29 cellular contexts compared by ENCODE assay signal in the genomic region with DNA sequence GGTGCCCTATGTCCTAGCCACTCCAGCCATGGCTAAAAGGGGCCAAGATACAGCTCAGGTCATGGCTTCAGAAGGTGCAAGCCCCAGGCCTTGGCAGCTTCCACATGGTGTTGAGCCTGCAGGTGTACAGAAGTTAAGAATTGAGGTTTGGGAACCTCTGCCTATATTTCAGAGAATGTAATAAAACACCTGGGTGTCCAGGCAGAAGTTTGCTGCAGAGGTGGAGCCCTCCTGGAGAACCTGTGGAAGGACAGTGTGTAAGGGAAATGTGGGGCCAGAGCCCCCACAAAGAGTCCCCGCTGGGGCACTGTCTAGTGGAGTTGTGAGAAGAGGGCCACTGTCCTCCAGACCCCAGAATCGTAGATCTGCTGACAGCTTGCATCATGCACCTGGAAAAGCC.
"Had no signal": no experiment of that assay in that cellular context is flagged by ENCODE, and none has a peak within 500 bp of the region (broad histone marks: within the 10 kb centered on the region; RNA-seq: fewer than 3 reads in every experiment).

No MANE protein-coding gene starts in this region.

- H3K27ac ChIP-seq: ascending aorta, brain microvascular endothelial cell, coronary artery, esophagus muscularis mucosa, foreskin keratinocyte, gastrocnemius medialis, heart left ventricle had no signal

- DNase-seq: activated CD4-positive, alpha-beta memory T cell treated with anti-CD3 and anti-CD28 coated beads, Interleukin-2, amount 10 ng/mL, durations not matched to agents 7 days and 5 days; activated CD4-positive, alpha-beta T cell treated with anti-CD3 and anti-CD28 coated beads for 4 hours; activated CD4-positive, alpha-beta T cell treated with anti-CD3 and anti-CD28 coated beads, Interleukin-2, amount 10 ng/mL, durations not matched to agents 7 days and 5 days; activated CD4-positive, alpha-beta T cell treated with anti-CD3 and anti-CD28 coated beads, Interleukin-2, amount 50 U/mL, for 4 hours; activated CD4-positive, CD25-positive, alpha-beta regulatory T cell; activated CD4-positive, CD25-positive, alpha-beta regulatory T cell treated with anti-CD3 and anti-CD28 coated beads, Interleukin-2, amount 50 U/mL, for 72 hours; activated CD8-positive, alpha-beta memory T cell treated with anti-CD3 and anti-CD28 coated beads, Interleukin-2, amount 50 U/mL, for 48 hours; activated gamma-delta T cell; activated naive CD4-positive, alpha-beta T cell; activated naive CD4-positive, alpha-beta T cell treated with anti-CD3 and anti-CD28 coated beads, Interleukin-2, amount 10 ng/mL, durations not matched to agents 7 days and 5 days; activated naive CD8-positive, alpha-beta T cell treated with anti-CD3 and anti-CD28 coated beads, Interleukin-2, amount 10 ng/mL, durations not matched to agents 7 days and 5 days; activated T-cell treated with anti-CD3 and anti-CD28 coated beads for 4 hours; activated T-cell treated with anti-CD3 and anti-CD28 coated beads, Interleukin-2, amount 50 U/mL, for 24 hours; activated T-cell treated with anti-CD3 and anti-CD28 coated beads, Interleukin-2, amount 50 U/mL, for 72 hours; brain microvascular endothelial cell; dermis blood vessel endothelial cell; effector CD4-positive, alpha-beta T cell; effector memory CD8-positive, alpha-beta T cell; erythroblast; foreskin keratinocyte; gastrocnemius medialis; glutamatergic neuron; heart left ventricle; T-helper 2 cell had no signal

- H3K27me3 ChIP-seq: ascending aorta, brain microvascular endothelial cell, esophagus muscularis mucosa, foreskin keratinocyte, gastrocnemius medialis had no signal

- H3K4me1 Mint-ChIP-seq: activated CD4-positive, alpha-beta memory T cell treated with anti-CD3 and anti-CD28 coated beads, Interleukin-2, amount 10 ng/mL, durations not matched to agents 7 days and 5 days; activated CD4-positive, alpha-beta T cell treated with anti-CD3 and anti-CD28 coated beads, Interleukin-2, amount 10 ng/mL, durations not matched to agents 7 days and 5 days; activated naive CD4-positive, alpha-beta T cell treated with anti-CD3 and anti-CD28 coated beads, Interleukin-2, amount 10 ng/mL, durations not matched to agents 7 days and 5 days; activated naive CD8-positive, alpha-beta T cell treated with anti-CD3 and anti-CD28 coated beads, Interleukin-2, amount 10 ng/mL, durations not matched to agents 7 days and 5 days; central memory CD8-positive, alpha-beta T cell had no signal

- H3K36me3 ChIP-seq: ascending aorta, brain microvascular endothelial cell, esophagus muscularis mucosa, gastrocnemius medialis, heart left ventricle had no signal

- H3K4me1 ChIP-seq: ascending aorta, foreskin keratinocyte, gastrocnemius medialis, heart left ventricle had no signal

- H3K36me3 Mint-ChIP-seq: activated naive CD4-positive, alpha-beta T cell treated with anti-CD3 and anti-CD28 coated beads, Interleukin-2, amount 10 ng/mL, durations not matched to agents 7 days and 5 days; activated naive CD8-positive, alpha-beta T cell treated with anti-CD3 and anti-CD28 coated beads, Interleukin-2, amount 10 ng/mL, durations not matched to agents 7 days and 5 days had no signal

- H3K9me3 ChIP-seq: ascending aorta, gastrocnemius medialis had no signal

- H3K27ac Mint-ChIP-seq: activated CD4-positive, alpha-beta memory T cell treated with anti-CD3 and anti-CD28 coated beads, Interleukin-2, amount 10 ng/mL, durations not matched to agents 7 days and 5 days; activated CD4-positive, alpha-beta T cell treated with anti-CD3 and anti-CD28 coated beads, Interleukin-2, amount 10 ng/mL, durations not matched to agents 7 days and 5 days; activated naive CD4-positive, alpha-beta T cell treated with anti-CD3 and anti-CD28 coated beads, Interleukin-2, amount 10 ng/mL, durations not matched to agents 7 days and 5 days; activated naive CD4-positive, alpha-beta T cell treated with anti-CD3 and anti-CD28 coated beads, Interleukin-2, amount 50 U/mL, for 72 hours; activated naive CD8-positive, alpha-beta T cell treated with anti-CD3 and anti-CD28 coated beads, Interleukin-2, amount 10 ng/mL, durations not matched to agents 7 days and 5 days; activated T-cell treated with anti-CD3 and anti-CD28 coated beads, Interleukin-2, amount 50 U/mL, for 24 hours; activated T-cell treated with anti-CD3 and anti-CD28 coated beads, Interleukin-2, amount 50 U/mL, for 72 hours; effector memory CD8-positive, alpha-beta T cell had no signal

- H3K4me3 Mint-ChIP-seq: activated CD4-positive, alpha-beta memory T cell treated with anti-CD3 and anti-CD28 coated beads, Interleukin-2, amount 10 ng/mL, durations not matched to agents 7 days and 5 days; activated CD4-positive, alpha-beta T cell treated with anti-CD3 and anti-CD28 coated beads, Interleukin-2, amount 10 ng/mL, durations not matched to agents 7 days and 5 days; activated naive CD4-positive, alpha-beta T cell treated with anti-CD3 and anti-CD28 coated beads, Interleukin-2, amount 10 ng/mL, durations not matched to agents 7 days and 5 days; activated naive CD8-positive, alpha-beta T cell treated with anti-CD3 and anti-CD28 coated beads, Interleukin-2, amount 10 ng/mL, durations not matched to agents 7 days and 5 days; activated T-cell treated with anti-CD3 and anti-CD28 coated beads, Interleukin-2, amount 50 U/mL, for 24 hours; activated T-cell treated with anti-CD3 and anti-CD28 coated beads, Interleukin-2, amount 50 U/mL, for 72 hours; central memory CD8-positive, alpha-beta T cell; effector memory CD8-positive, alpha-beta T cell had no signal

- H3K27me3 Mint-ChIP-seq: activated CD4-positive, alpha-beta T cell treated with anti-CD3 and anti-CD28 coated beads, Interleukin-2, amount 10 ng/mL, durations not matched to agents 7 days and 5 days; activated naive CD4-positive, alpha-beta T cell treated with anti-CD3 and anti-CD28 coated beads, Interleukin-2, amount 10 ng/mL, durations not matched to agents 7 days and 5 days; activated T-cell treated with anti-CD3 and anti-CD28 coated beads, Interleukin-2, amount 50 U/mL, for 24 hours had no signal

- H3K4me3 ChIP-seq: ascending aorta, coronary artery, esophagus muscularis mucosa, gastrocnemius medialis, heart left ventricle had no signal

- ATAC-seq: activated naive CD4-positive, alpha-beta T cell treated with anti-CD3 and anti-CD28 coated beads, Interleukin-2, amount 50 U/mL, for 72 hours; activated T-cell treated with anti-CD3 and anti-CD28 coated beads, Interleukin-2, amount 50 U/mL, for 72 hours; effector memory CD8-positive, alpha-beta T cell; foreskin keratinocyte; gastrocnemius medialis; heart left ventricle had no signal
